28 cellular contexts compared by ENCODE assay signal in genomic region chr17:11816409-11816808, GRCh38.
"Had no signal": no experiment of that assay in that cellular context is flagged by ENCODE, and none has a peak within 500 bp of the region (broad histone marks: within the 10 kb centered on the region; RNA-seq: fewer than 3 reads in every experiment).

No MANE protein-coding gene starts in this region.

- FAIRE-seq: colon, endometrium, endothelial cell of umbilical vein, frontal cortex had no signal

- H3K4me1 ChIP-seq: colonic mucosa, esophagus squamous epithelium, foreskin keratinocyte, gastroesophageal sphincter had no signal

- H3K27me3 ChIP-seq: colonic mucosa, dorsolateral prefrontal cortex, esophagus muscularis mucosa, esophagus squamous epithelium, foreskin keratinocyte, gastrocnemius medialis, gastroesophageal sphincter, heart left ventricle had no signal

- ATAC-seq: effector memory CD8-positive, alpha-beta T cell; esophagus mucosa; foreskin keratinocyte; gastrocnemius medialis; gastroesophageal sphincter; heart left ventricle had no signal

- H3K4me3 ChIP-seq: colonic mucosa, coronary artery, dorsolateral prefrontal cortex, esophagus muscularis mucosa, esophagus squamous epithelium, gastrocnemius medialis, gastroesophageal sphincter, heart left ventricle had no signal

- H3K9me3 ChIP-seq: colonic mucosa, esophagus muscularis mucosa, esophagus squamous epithelium, gastrocnemius medialis, gastroesophageal sphincter, heart left ventricle had no signal

- DNase-seq: colonic mucosa; cortex of kidney; dermis blood vessel endothelial cell; dorsolateral prefrontal cortex; effector CD4-positive, alpha-beta T cell; effector CD8-positive, alpha-beta T cell; effector memory CD4-positive, alpha-beta T cell; effector memory CD8-positive, alpha-beta T cell; endodermal cell; erythroblast; esophagus squamous epithelium; foreskin fibroblast; foreskin keratinocyte; foreskin melanocyte; gastrocnemius medialis; glutamatergic neuron; head of caudate nucleus; heart left ventricle had no signal

- H3K4me3 Mint-ChIP-seq: dendritic cell treated with granulocyte-macrophage colony-stimulating factor and Interleukin-4, amounts not matched to agents 40 ng/mL and 50 ng/mL, for 4 days; effector memory CD8-positive, alpha-beta T cell; endodermal cell had no signal

- H3K27ac Mint-ChIP-seq: dendritic cell treated with granulocyte-macrophage colony-stimulating factor and Interleukin-4, amounts not matched to agents 40 ng/mL and 50 ng/mL, for 4 days; effector memory CD8-positive, alpha-beta T cell; endodermal cell had no signal

- H3K9me3 Mint-ChIP-seq: dendritic cell treated with granulocyte-macrophage colony-stimulating factor and Interleukin-4, amounts not matched to agents 40 ng/mL and 50 ng/mL, for 4 days; endodermal cell had no signal

- H3K27me3 Mint-ChIP-seq: dendritic cell treated with granulocyte-macrophage colony-stimulating factor and Interleukin-4, amounts not matched to agents 40 ng/mL and 50 ng/mL, for 4 days; effector memory CD8-positive, alpha-beta T cell had no signal

- H3K27ac ChIP-seq: colonic mucosa, coronary artery, dorsolateral prefrontal cortex, epithelial cell of prostate, esophagus muscularis mucosa, esophagus squamous epithelium, foreskin keratinocyte, gastrocnemius medialis, gastroesophageal sphincter, heart left ventricle had no signal

- H3K4me1 Mint-ChIP-seq: endodermal cell had no signal

- H3K36me3 ChIP-seq: colonic mucosa, esophagus muscularis mucosa, esophagus squamous epithelium, gastrocnemius medialis, gastroesophageal sphincter, heart left ventricle had no signal
